In genomic region chr7:129368389-129368986, GRCh38 we compare ENCODE assay signal across 1 cellular context.
TF ChIP-seq lines count a peak whose summit lies in the region.

No MANE protein-coding gene starts in this region.

TF ChIP-seq in K562, 482 proteins besides CTCF, POLR2A, EP300 and RAD21 (continued from another document):
- no peak for TF ChIP-seq ETV6 (IDR thresholded peaks at IDR 0.05; ENCODE audit: borderline replicate concordance in 1 of 2, low read depth in 2 of 2, low read length in 1 of 2)
- no peak for TF ChIP-seq ETV6 (CRISPR knock-in tag; IDR thresholded peaks at IDR 0.05; ENCODE audit: borderline replicate concordance)
- TF ChIP-seq FUS (optimal IDR thresholded peaks at IDR 0.05; ENCODE audit: low read depth, low read length), result no peak
